9 cellular contexts compared by ENCODE assay signal in genomic region chr11:119509969-119510401, GRCh38.
DNase-seq lines count a peak whose midpoint lies in the region; ATAC-seq and TF ChIP-seq lines count a peak whose summit lies in the region.
"Had no signal": no experiment of that assay in that cellular context is flagged by ENCODE, and none has a peak within 500 bp of the region (broad histone marks: within the 10 kb centered on the region; RNA-seq: fewer than 3 reads in every experiment).

No MANE protein-coding gene starts in this region.

- H3K9me3 ChIP-seq in gastroesophageal sphincter, result no peaks in the 10 kb centered on the region

- peak overlapping the region; percentile 22 for H3K4me3 Mint-ChIP-seq in stimulated activated memory B cell treated with anti-CD40 and anti-IgM and Interleukin-4, amounts not matched to agents 10 μg/mL and 1 μg/mL and 100 μg/mL, for 72 hours
- H3K4me3 Mint-ChIP-seq: IgD-negative memory B cell had no signal

- H3K36me3 Mint-ChIP-seq in stimulated activated memory B cell treated with anti-CD40 and anti-IgM and Interleukin-4, amounts not matched to agents 10 μg/mL and 1 μg/mL and 100 μg/mL, for 72 hours, result no peaks in the 10 kb centered on the region

- H3K27me3 ChIP-seq in gastroesophageal sphincter, result no peaks in the 10 kb centered on the region

- no peaks in the 10 kb centered on the region for H3K36me3 ChIP-seq in gastroesophageal sphincter

- peak; percentile 89 for DNase-seq in AG10803 (ENCODE audit: low read depth)
- DNase-seq in RWPE1 (ENCODE audit: low spot score), result peak; percentile 21
- DNase-seq in NCI-H2081 (lab: John Stamatoyannopoulos, UW), result no peak

- peaks cover 40% of the 10 kb centered on the region for H3K4me1 Mint-ChIP-seq in stimulated activated memory B cell treated with anti-CD40 and anti-IgM and Interleukin-4, amounts not matched to agents 10 μg/mL and 1 μg/mL and 100 μg/mL, for 72 hours

- peaks cover 0 to 3% (median 0%) of the 10 kb centered on the region in 3 donors for H3K4me1 ChIP-seq in gastroesophageal sphincter

- H3K27ac ChIP-seq in RWPE1 (no peak overlapping the region), gastroesophageal sphincter (peak overlapping the region in 2 of 4 donors; percentile 39 to 43)

- POLR2A ChIA-PET in RWPE1 (lab: Yijun Ruan, JAX; ENCODE audit: low non-redundant PET), result no interaction called here

- ATAC-seq in GM18867 (IDR thresholded peaks at IDR 0.05; ENCODE audit: unreplicated experiment), result peak; percentile 73
- ATAC-seq in HG03060 (IDR thresholded peaks at IDR 0.05; ENCODE audit: low read depth, unreplicated experiment), result peak; percentile 80
- peak; percentile 78 for ATAC-seq in gastroesophageal sphincter
- ATAC-seq in stimulated activated memory B cell treated with anti-CD40 and anti-IgM and Interleukin-4, amounts not matched to agents 10 μg/mL and 1 μg/mL and 100 μg/mL, for 72 hours, result peak; percentile 86
- ATAC-seq in HG02970 (IDR thresholded peaks at IDR 0.05; ENCODE audit: low FRiP score, unreplicated experiment), result no peak

- TF ChIP-seq CTCF in AG10803 (conservative IDR thresholded peaks at IDR 0.05; ENCODE audit: low read length), result no peak
- no peak for TF ChIP-seq CTCF in RWPE1 (conservative IDR thresholded peaks at IDR 0.05; ENCODE audit: low read depth)
- no peak for TF ChIP-seq CTCF in gastroesophageal sphincter (IDR thresholded peaks at IDR 0.05)

- H3K27ac Mint-ChIP-seq in stimulated activated memory B cell treated with anti-CD40 and anti-IgM and Interleukin-4, amounts not matched to agents 10 μg/mL and 1 μg/mL and 100 μg/mL, for 72 hours, result peak overlapping the region; percentile 83
- H3K27ac Mint-ChIP-seq: IgD-negative memory B cell had no signal

- peaks cover 25% of the 10 kb centered on the region for H3K27me3 Mint-ChIP-seq in stimulated activated memory B cell treated with anti-CD40 and anti-IgM and Interleukin-4, amounts not matched to agents 10 μg/mL and 1 μg/mL and 100 μg/mL, for 72 hours

- CTCF ChIA-PET in RWPE1 (lab: Yijun Ruan, JAX), result interaction anchor here (0.6 to 2.0 kb wide), 3 partner anchors 24 to 227 kb away, joined by 3 to 5 read pairs (median 4); no protein-coding TSS in a partner anchor

- TF ChIP-seq EP300 in gastroesophageal sphincter (IDR thresholded peaks at IDR 0.05), result no peak

- no peak for TF ChIP-seq POLR2A in gastroesophageal sphincter (IDR thresholded peaks at IDR 0.05)

- H3K4me3 ChIP-seq in AG10803 (ENCODE audit: low read length) (no peak overlapping the region), gastroesophageal sphincter (no peak overlapping the region)

- WGBS in gastroesophageal sphincter (ENCODE audit: low coverage in 1 of 2), 2 donors, result 31 to 88% methylated on average over 4 to 5 of the region's 5 CpGs

- peaks cover 7% of the 10 kb centered on the region for H3K9me3 Mint-ChIP-seq in stimulated activated memory B cell treated with anti-CD40 and anti-IgM and Interleukin-4, amounts not matched to agents 10 μg/mL and 1 μg/mL and 100 μg/mL, for 72 hours
- H3K9me3 Mint-ChIP-seq: IgD-negative memory B cell had no signal

Comparison
In these comparisons a context has a peak if more than half of its experiments do, and no peak if none do; other contexts are left out.
1. DNase-seq: peak in AG10803 (single experiment) and RWPE1 (single experiment); none in NCI-H2081 (0 of 2).